In genomic region chr15:95557226-95558046, GRCh38 we compare ENCODE assay signal across 9 cellular contexts.
A peak's percentile ranks its signal among the peaks of the same experiment; 100 is the strongest.
DNase-seq lines count a peak whose midpoint lies in the region; ATAC-seq and TF ChIP-seq lines count a peak whose summit lies in the region.
"Had no signal": no experiment of that assay in that cellular context is flagged by ENCODE, and none has a peak within 500 bp of the region (broad histone marks: within the 10 kb centered on the region; RNA-seq: fewer than 3 reads in every experiment).

No MANE protein-coding gene starts in this region.

- H3K36me3 ChIP-seq in testis (ENCODE audit: low read depth, missing control alignments) = no peaks in the 10 kb centered on the region

- 20 to 29% methylated on average over 17 of the region's 17 CpGs for WGBS in testis, 2 donors

- no peak for TF ChIP-seq POLR2A in testis (IDR thresholded peaks at IDR 0.05)

- peak overlapping the region; percentile 66 to 82 for H3K27ac ChIP-seq in coronary artery
- H3K27ac ChIP-seq in testis = peak overlapping the region in 1 of 2 donors; percentile 4

- H3K36me3 Mint-ChIP-seq in nephron progenitor cell (ENCODE audit: low read depth) = no peaks in the 10 kb centered on the region

- ATAC-seq in HG03108 (IDR thresholded peaks at IDR 0.05; ENCODE audit: unreplicated experiment) (no peak), HG03025 (IDR thresholded peaks at IDR 0.05; ENCODE audit: low FRiP score, unreplicated experiment) (no peak)

- no peaks in the 10 kb centered on the region for H3K27me3 Mint-ChIP-seq in nephron progenitor cell (ENCODE audit: low read depth, poor library complexity)

- H3K4me1 ChIP-seq in testis = peaks cover 12% of the 10 kb centered on the region

- H3K4me3 Mint-ChIP-seq in nephron progenitor cell = peak overlapping the region; percentile 56

- H3K4me3 ChIP-seq in LNCaP clone FGC (ENCODE audit: low read depth, low read length) (no peak overlapping the region; the same call in 1 of the 2 replicates), coronary artery (peak overlapping the region; percentile 18), testis (peak overlapping the region in 1 of 2 donors; percentile 18)

- no peaks in the 10 kb centered on the region for H3K27me3 ChIP-seq in testis

- peak overlapping the region; percentile 98 for H3K27ac Mint-ChIP-seq in nephron progenitor cell

- TF ChIP-seq CTCF in LNCaP clone FGC (IDR thresholded peaks at IDR 0.05; ENCODE audit: control insufficient read depth, extremely low read depth, insufficient read depth) = no peak
- TF ChIP-seq CTCF in coronary artery (IDR thresholded peaks at IDR 0.05) = no peak
- no peak for TF ChIP-seq CTCF in nephron progenitor cell (IDR thresholded peaks at IDR 0.05)
- TF ChIP-seq CTCF in testis (IDR thresholded peaks at IDR 0.05) = no peak

- no peaks in the 10 kb centered on the region for H3K9me3 ChIP-seq in testis

- intact Hi-C loops in testis (cut with DNase I; ENCODE audit: low total_unique reads) = no loop called here

- DNase-seq in EL (peak; percentile 93), LNCaP clone FGC (ENCODE audit: low read depth) (peak; percentile 50), coronary artery (ENCODE audit: low spot score) (no peak), nephron progenitor cell (peak; percentile 33), NCI-H510A treated with DMSO at 0.1 percent for 48 hours (lab: John Stamatoyannopoulos, UW) (no peak), testis (no peak)
- DNase-seq: effector memory CD4-positive, alpha-beta T cell had no signal

- H3K4me1 Mint-ChIP-seq in nephron progenitor cell = peaks cover 50% of the 10 kb centered on the region

- peaks cover 4% of the 10 kb centered on the region for H3K9me3 Mint-ChIP-seq in nephron progenitor cell

Comparison
In these comparisons a context has a peak if more than half of its experiments do, and no peak if none do; other contexts are left out.
1. DNase-seq: peak in EL (single experiment), LNCaP clone FGC (single experiment) and nephron progenitor cell (single experiment); none in coronary artery (single experiment), NCI-H510A treated with DMSO at 0.1 percent for 48 hours (single experiment) and testis (single experiment).